2 cellular contexts compared by ENCODE assay signal in genomic region chr11:17714356-17714854, GRCh38.
TF ChIP-seq lines count a peak whose summit lies in the region.

No MANE protein-coding gene starts in this region.

TF ChIP-seq in HepG2, 621 proteins besides CTCF, POLR2A, EP300 and RAD21:
- TF ChIP-seq MED13 (CRISPR knock-in tag; IDR thresholded peaks at IDR 0.05) (no peak), ZNF512 (CRISPR knock-in tag; IDR thresholded peaks at IDR 0.05) (no peak), MTA1 (CRISPR knock-in tag; IDR thresholded peaks at IDR 0.05; ENCODE audit: borderline replicate concordance) (no peak), SNAI1 (CRISPR knock-in tag; IDR thresholded peaks at IDR 0.05; ENCODE audit: borderline replicate concordance) (no peak), MNT (IDR thresholded peaks at IDR 0.05) (no peak), ZBTB43 (CRISPR knock-in tag; conservative IDR thresholded peaks at IDR 0.05) (no peak), ZSCAN21 (CRISPR knock-in tag; IDR thresholded peaks at IDR 0.05; ENCODE audit: borderline replicate concordance) (no peak), ZNF704 (CRISPR knock-in tag; IDR thresholded peaks at IDR 0.05; ENCODE audit: borderline replicate concordance) (no peak), CREBL2 (CRISPR knock-in tag; IDR thresholded peaks at IDR 0.05; ENCODE audit: borderline replicate concordance) (no peak), HMGXB4 (CRISPR knock-in tag; IDR thresholded peaks at IDR 0.05; ENCODE audit: borderline replicate concordance in 1 of 2, low read depth in 1 of 2) (no peak), GRHL1 (CRISPR knock-in tag; conservative IDR thresholded peaks at IDR 0.05) (no peak), ZNF253 (CRISPR knock-in tag; IDR thresholded peaks at IDR 0.05; ENCODE audit: borderline replicate concordance) (no peak)

TF ChIP-seq in WTC11, 78 proteins besides CTCF, POLR2A, EP300 and RAD21:
- TF ChIP-seq NFE2L1 (CRISPR knock-in tag; IDR thresholded peaks at IDR 0.05) (no peak), ZBTB43 (CRISPR knock-in tag; IDR thresholded peaks at IDR 0.05) (no peak), PRDM15 (CRISPR knock-in tag; IDR thresholded peaks at IDR 0.05) (no peak), ZNF281 (CRISPR knock-in tag; IDR thresholded peaks at IDR 0.05) (no peak), ATF2 (CRISPR knock-in tag; IDR thresholded peaks at IDR 0.05; ENCODE audit: borderline replicate concordance, low read depth) (no peak), MXD4 (CRISPR knock-in tag; IDR thresholded peaks at IDR 0.05; ENCODE audit: borderline replicate concordance) (no peak), ZMAT4 (CRISPR knock-in tag; IDR thresholded peaks at IDR 0.05) (no peak), ZNF138 (CRISPR knock-in tag; conservative IDR thresholded peaks at IDR 0.05) (no peak), NFYB (CRISPR knock-in tag; conservative IDR thresholded peaks at IDR 0.05; ENCODE audit: low read depth) (no peak)
